Comparison of ENCODE assay signal across 1 cellular context in the genomic region with DNA sequence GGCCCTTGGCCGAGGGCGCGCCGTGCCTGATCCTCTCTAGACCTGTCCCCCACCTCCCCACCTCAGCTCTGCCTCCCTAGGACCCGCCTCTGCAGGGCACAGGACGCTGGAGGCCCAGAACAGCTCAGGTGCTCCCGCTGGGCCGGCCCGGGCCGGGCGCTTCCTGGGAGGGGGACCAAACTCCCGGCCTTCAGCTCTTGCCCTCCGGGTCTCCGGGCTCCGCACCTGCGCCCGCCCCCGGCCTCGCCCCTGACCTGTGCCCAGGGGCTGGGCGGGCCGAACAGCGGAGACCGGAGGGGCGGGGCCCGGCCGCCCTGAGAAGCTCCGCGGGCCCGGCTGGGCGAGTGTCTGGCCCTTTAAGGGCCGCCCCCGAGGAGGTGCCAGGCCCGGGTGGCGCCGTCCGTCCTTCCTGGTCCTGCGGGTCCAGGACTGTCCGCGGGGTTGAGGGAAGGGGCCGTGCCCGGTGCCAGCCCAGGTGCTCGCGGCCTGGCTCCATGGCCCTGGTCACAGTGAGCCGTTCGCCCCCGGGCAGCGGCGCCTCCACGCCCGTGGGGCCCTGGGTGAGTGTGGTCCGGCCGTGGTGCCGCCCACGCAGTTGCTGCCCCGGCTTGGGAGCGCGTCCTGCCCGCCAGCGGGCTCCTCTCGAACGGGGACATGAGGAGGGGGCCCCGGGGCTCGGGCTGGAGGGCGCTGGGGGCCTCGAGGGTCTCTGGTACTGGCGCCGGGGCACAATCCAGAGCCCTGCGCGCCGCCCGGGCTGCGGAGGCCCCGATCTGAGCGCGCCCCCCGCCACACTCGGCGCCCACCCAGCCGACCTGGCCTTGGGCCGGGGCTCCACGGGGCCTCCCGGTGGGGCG.
TF ChIP-seq lines count a peak whose summit lies in the region.

A gene with protein sequence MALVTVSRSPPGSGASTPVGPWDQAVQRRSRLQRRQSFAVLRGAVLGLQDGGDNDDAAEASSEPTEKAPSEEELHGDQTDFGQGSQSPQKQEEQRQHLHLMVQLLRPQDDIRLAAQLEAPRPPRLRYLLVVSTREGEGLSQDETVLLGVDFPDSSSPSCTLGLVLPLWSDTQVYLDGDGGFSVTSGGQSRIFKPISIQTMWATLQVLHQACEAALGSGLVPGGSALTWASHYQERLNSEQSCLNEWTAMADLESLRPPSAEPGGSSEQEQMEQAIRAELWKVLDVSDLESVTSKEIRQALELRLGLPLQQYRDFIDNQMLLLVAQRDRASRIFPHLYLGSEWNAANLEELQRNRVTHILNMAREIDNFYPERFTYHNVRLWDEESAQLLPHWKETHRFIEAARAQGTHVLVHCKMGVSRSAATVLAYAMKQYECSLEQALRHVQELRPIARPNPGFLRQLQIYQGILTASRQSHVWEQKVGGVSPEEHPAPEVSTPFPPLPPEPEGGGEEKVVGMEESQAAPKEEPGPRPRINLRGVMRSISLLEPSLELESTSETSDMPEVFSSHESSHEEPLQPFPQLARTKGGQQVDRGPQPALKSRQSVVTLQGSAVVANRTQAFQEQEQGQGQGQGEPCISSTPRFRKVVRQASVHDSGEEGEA (plus strand): TSS at position 399 of the 857 bp plus-strand sequence. CDS start 96 bp downstream, at position 495.

TF ChIP-seq in HepG2, 621 proteins besides CTCF, POLR2A, EP300 and RAD21 (continues in another document):
- TF ChIP-seq, protein P1, sequence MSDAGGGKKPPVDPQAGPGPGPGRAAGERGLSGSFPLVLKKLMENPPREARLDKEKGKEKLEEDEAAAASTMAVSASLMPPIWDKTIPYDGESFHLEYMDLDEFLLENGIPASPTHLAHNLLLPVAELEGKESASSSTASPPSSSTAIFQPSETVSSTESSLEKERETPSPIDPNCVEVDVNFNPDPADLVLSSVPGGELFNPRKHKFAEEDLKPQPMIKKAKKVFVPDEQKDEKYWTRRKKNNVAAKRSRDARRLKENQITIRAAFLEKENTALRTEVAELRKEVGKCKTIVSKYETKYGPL (CRISPR knock-in tag; IDR thresholded peaks at IDR 0.05): no peak
- TF ChIP-seq ZNF773 (CRISPR knock-in tag; IDR thresholded peaks at IDR 0.05; ENCODE audit: borderline replicate concordance): no peak
- TF ChIP-seq, protein P2, sequence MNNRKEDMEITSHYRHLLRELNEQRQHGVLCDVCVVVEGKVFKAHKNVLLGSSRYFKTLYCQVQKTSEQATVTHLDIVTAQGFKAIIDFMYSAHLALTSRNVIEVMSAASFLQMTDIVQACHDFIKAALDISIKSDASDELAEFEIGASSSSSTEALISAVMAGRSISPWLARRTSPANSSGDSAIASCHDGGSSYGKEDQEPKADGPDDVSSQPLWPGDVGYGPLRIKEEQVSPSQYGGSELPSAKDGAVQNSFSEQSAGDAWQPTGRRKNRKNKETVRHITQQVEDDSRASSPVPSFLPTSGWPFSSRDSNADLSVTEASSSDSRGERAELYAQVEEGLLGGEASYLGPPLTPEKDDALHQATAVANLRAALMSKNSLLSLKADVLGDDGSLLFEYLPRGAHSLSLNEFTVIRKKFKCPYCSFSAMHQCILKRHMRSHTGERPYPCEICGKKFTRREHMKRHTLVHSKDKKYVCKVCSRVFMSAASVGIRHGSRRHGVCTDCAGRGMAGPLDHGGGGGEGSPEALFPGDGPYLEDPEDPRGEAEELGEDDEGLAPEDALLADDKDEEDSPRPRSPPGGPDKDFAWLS (CRISPR knock-in tag; IDR thresholded peaks at IDR 0.05; ENCODE audit: borderline replicate concordance): no peak
- TF ChIP-seq, protein P3, sequence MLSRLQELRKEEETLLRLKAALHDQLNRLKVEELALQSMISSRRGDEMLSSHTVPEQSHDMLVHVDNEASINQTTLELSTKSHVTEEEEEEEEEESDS (CRISPR knock-in tag; IDR thresholded peaks at IDR 0.05; ENCODE audit: borderline replicate concordance): no peak
- no peak for TF ChIP-seq ZNF3 (CRISPR knock-in tag; IDR thresholded peaks at IDR 0.05)
- no peak for TF ChIP-seq ZNF460 (CRISPR knock-in tag; IDR thresholded peaks at IDR 0.05; ENCODE audit: borderline replicate concordance)
- TF ChIP-seq ZNF552 (CRISPR knock-in tag; IDR thresholded peaks at IDR 0.05; ENCODE audit: borderline replicate concordance): no peak
- TF ChIP-seq, protein P4, sequence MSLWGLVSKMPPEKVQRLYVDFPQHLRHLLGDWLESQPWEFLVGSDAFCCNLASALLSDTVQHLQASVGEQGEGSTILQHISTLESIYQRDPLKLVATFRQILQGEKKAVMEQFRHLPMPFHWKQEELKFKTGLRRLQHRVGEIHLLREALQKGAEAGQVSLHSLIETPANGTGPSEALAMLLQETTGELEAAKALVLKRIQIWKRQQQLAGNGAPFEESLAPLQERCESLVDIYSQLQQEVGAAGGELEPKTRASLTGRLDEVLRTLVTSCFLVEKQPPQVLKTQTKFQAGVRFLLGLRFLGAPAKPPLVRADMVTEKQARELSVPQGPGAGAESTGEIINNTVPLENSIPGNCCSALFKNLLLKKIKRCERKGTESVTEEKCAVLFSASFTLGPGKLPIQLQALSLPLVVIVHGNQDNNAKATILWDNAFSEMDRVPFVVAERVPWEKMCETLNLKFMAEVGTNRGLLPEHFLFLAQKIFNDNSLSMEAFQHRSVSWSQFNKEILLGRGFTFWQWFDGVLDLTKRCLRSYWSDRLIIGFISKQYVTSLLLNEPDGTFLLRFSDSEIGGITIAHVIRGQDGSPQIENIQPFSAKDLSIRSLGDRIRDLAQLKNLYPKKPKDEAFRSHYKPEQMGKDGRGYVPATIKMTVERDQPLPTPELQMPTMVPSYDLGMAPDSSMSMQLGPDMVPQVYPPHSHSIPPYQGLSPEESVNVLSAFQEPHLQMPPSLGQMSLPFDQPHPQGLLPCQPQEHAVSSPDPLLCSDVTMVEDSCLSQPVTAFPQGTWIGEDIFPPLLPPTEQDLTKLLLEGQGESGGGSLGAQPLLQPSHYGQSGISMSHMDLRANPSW (CRISPR knock-in tag; IDR thresholded peaks at IDR 0.05; ENCODE audit: borderline replicate concordance): no peak
- TF ChIP-seq ATM (IDR thresholded peaks at IDR 0.05; ENCODE audit: borderline replicate concordance): no peak
- TF ChIP-seq, protein P5, sequence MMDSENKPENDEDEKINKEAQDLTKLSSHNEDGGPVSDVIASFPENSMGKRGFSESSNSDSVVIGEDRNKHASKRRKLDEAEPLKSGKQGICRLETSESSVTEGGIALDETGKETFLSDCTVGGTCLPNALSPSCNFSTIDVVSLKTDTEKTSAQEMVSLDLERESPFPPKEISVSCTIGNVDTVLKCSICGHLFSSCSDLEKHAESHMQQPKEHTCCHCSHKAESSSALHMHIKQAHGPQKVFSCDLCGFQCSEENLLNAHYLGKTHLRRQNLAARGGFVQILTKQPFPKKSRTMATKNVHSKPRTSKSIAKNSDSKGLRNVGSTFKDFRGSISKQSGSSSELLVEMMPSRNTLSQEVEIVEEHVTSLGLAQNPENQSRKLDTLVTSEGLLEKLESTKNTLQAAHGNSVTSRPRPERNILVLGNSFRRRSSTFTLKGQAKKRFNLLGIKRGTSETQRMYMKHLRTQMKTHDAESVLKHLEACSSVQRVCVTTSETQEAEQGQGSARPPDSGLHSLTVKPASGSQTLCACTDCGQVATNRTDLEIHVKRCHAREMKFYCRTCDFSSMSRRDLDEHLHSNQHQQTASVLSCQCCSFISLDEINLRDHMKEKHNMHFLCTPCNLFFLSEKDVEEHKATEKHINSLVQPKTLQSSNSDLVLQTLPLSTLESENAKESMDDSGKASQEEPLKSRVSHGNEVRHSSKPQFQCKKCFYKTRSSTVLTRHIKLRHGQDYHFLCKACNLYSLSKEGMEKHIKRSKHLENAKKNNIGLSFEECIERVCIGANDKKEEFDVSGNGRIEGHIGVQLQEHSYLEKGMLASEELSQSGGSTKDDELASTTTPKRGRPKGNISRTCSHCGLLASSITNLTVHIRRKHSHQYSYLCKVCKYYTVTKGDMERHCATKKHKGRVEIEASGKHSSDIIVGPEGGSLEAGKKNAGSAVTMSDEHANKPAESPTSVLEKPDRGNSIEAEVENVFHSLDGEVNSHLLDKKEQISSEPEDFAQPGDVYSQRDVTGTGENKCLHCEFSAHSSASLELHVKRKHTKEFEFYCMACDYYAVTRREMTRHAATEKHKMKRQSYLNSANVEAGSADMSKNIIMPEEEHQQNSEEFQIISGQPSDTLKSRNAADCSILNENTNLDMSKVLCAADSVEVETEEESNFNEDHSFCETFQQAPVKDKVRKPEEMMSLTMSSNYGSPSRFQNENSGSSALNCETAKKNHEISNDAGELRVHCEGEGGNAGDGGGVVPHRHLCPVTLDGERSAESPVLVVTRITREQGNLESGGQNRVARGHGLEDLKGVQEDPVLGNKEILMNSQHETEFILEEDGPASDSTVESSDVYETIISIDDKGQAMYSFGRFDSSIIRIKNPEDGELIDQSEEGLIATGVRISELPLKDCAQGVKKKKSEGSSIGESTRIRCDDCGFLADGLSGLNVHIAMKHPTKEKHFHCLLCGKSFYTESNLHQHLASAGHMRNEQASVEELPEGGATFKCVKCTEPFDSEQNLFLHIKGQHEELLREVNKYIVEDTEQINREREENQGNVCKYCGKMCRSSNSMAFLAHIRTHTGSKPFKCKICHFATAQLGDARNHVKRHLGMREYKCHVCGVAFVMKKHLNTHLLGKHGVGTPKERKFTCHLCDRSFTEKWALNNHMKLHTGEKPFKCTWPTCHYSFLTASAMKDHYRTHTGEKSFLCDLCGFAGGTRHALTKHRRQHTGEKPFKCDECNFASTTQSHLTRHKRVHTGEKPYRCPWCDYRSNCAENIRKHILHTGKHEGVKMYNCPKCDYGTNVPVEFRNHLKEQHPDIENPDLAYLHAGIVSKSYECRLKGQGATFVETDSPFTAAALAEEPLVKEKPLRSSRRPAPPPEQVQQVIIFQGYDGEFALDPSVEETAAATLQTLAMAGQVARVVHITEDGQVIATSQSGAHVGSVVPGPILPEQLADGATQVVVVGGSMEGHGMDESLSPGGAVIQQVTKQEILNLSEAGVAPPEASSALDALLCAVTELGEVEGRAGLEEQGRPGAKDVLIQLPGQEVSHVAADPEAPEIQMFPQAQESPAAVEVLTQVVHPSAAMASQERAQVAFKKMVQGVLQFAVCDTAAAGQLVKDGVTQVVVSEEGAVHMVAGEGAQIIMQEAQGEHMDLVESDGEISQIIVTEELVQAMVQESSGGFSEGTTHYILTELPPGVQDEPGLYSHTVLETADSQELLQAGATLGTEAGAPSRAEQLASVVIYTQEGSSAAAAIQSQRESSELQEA (CRISPR knock-in tag; IDR thresholded peaks at IDR 0.05; ENCODE audit: not compliant biosample characterization): no peak
- TF ChIP-seq, protein P6, sequence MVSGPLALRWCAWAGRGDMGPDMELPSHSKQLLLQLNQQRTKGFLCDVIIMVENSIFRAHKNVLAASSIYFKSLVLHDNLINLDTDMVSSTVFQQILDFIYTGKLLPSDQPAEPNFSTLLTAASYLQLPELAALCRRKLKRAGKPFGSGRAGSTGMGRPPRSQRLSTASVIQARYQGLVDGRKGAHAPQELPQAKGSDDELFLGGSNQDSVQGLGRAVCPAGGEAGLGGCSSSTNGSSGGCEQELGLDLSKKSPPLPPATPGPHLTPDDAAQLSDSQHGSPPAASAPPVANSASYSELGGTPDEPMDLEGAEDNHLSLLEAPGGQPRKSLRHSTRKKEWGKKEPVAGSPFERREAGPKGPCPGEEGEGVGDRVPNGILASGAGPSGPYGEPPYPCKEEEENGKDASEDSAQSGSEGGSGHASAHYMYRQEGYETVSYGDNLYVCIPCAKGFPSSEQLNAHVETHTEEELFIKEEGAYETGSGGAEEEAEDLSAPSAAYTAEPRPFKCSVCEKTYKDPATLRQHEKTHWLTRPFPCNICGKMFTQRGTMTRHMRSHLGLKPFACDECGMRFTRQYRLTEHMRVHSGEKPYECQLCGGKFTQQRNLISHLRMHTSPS (CRISPR knock-in tag; IDR thresholded peaks at IDR 0.05; ENCODE audit: low read depth): peak; percentile 90
- TF ChIP-seq ZNF644 (CRISPR knock-in tag; IDR thresholded peaks at IDR 0.05; ENCODE audit: low read depth): no peak
- no peak for TF ChIP-seq RARG (CRISPR knock-in tag; IDR thresholded peaks at IDR 0.05; ENCODE audit: low read depth)
- no peak for TF ChIP-seq ZNF670 (CRISPR knock-in tag; IDR thresholded peaks at IDR 0.05; ENCODE audit: borderline replicate concordance)
- no peak for TF ChIP-seq NFYC (CRISPR knock-in tag; IDR thresholded peaks at IDR 0.05)
- peak; percentile 34 for TF ChIP-seq HNRNPK (IDR thresholded peaks at IDR 0.05; ENCODE audit: low read depth, low read length, poor library complexity, severe bottlenecking)
- no peak; the same call in 1 of the 2 replicates for TF ChIP-seq ZC3H4 (CRISPR knock-in tag; IDR thresholded peaks at IDR 0.05; ENCODE audit: borderline replicate concordance)
- no peak for TF ChIP-seq ZSCAN9 (CRISPR knock-in tag; IDR thresholded peaks at IDR 0.05; ENCODE audit: borderline replicate concordance)
- TF ChIP-seq, protein P7, sequence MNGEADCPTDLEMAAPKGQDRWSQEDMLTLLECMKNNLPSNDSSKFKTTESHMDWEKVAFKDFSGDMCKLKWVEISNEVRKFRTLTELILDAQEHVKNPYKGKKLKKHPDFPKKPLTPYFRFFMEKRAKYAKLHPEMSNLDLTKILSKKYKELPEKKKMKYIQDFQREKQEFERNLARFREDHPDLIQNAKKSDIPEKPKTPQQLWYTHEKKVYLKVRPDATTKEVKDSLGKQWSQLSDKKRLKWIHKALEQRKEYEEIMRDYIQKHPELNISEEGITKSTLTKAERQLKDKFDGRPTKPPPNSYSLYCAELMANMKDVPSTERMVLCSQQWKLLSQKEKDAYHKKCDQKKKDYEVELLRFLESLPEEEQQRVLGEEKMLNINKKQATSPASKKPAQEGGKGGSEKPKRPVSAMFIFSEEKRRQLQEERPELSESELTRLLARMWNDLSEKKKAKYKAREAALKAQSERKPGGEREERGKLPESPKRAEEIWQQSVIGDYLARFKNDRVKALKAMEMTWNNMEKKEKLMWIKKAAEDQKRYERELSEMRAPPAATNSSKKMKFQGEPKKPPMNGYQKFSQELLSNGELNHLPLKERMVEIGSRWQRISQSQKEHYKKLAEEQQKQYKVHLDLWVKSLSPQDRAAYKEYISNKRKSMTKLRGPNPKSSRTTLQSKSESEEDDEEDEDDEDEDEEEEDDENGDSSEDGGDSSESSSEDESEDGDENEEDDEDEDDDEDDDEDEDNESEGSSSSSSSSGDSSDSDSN (CRISPR knock-in tag; IDR thresholded peaks at IDR 0.05): peak; percentile 50; the same call in 1 of the 2 replicates
- TF ChIP-seq SMAD1 (CRISPR knock-in tag; IDR thresholded peaks at IDR 0.05; ENCODE audit: borderline replicate concordance, low read depth): no peak
- TF ChIP-seq AHR (CRISPR knock-in tag; IDR thresholded peaks at IDR 0.05): no peak
- no peak for TF ChIP-seq ZNF335 (CRISPR knock-in tag; IDR thresholded peaks at IDR 0.05)
- TF ChIP-seq ZNF121 (CRISPR knock-in tag; IDR thresholded peaks at IDR 0.05): no peak
- no peak for TF ChIP-seq ARHGAP35 (CRISPR knock-in tag; IDR thresholded peaks at IDR 0.05; ENCODE audit: borderline replicate concordance)
- no peak for TF ChIP-seq ZNF788 (CRISPR knock-in tag; IDR thresholded peaks at IDR 0.05; ENCODE audit: borderline replicate concordance)
- peak; percentile 73 for TF ChIP-seq RBFOX2 (IDR thresholded peaks at IDR 0.05; ENCODE audit: low read depth, low read length)
- TF ChIP-seq MED1 (CRISPR knock-in tag; IDR thresholded peaks at IDR 0.05): peak; percentile 34
- TF ChIP-seq, protein P8, sequence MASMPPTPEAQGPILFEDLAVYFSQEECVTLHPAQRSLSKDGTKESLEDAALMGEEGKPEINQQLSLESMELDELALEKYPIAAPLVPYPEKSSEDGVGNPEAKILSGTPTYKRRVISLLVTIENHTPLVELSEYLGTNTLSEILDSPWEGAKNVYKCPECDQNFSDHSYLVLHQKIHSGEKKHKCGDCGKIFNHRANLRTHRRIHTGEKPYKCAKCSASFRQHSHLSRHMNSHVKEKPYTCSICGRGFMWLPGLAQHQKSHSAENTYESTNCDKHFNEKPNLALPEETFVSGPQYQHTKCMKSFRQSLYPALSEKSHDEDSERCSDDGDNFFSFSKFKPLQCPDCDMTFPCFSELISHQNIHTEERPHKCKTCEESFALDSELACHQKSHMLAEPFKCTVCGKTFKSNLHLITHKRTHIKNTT (CRISPR knock-in tag; IDR thresholded peaks at IDR 0.05): no peak
- TF ChIP-seq SATB2 (CRISPR knock-in tag; IDR thresholded peaks at IDR 0.05): 0 out of 2 replicates have a peak, but pooled peaks have one; percentile 37
